In genomic region chr1:196639291-196639690, GRCh38 we compare ENCODE assay signal across 7 cellular contexts. TPM values are rescaled to one million over a fixed set of nuclear protein-coding genes. Genes with fewer than 3 reads are reported as not detected.
"Had no signal": no experiment of that assay in that cellular context is flagged by ENCODE, and none has a peak within 500 bp of the region (broad histone marks: within the 10 kb centered on the region; RNA-seq: fewer than 3 reads in every experiment).

No MANE protein-coding gene starts in this region.

RNA-seq across cellular contexts. Expression of gene CFH, which starts 12.6 kb away (rescaled TPM):
- total RNA-seq: neural crest cell, progenitor cell of endocrine pancreas had no signal
- polyA plus RNA-seq: naive thymus-derived CD4-positive, alpha-beta T cell; neural cell had no signal

RNA-seq across cellular contexts. Expression of gene KCNT2, which starts 31.1 kb away (rescaled TPM):
- total RNA-seq: naive thymus-derived CD4-positive, alpha-beta T cell; naive thymus-derived CD8-positive, alpha-beta T cell; natural killer cell; natural killer cell treated with Interleukin-12 subunit alpha and Interleukin-12 subunit beta and Interleukin-15 and Interleukin-18, amount 100 ng/mL, for 72 hours had no signal
- polyA plus RNA-seq: naive thymus-derived CD4-positive, alpha-beta T cell; naive thymus-derived CD8-positive, alpha-beta T cell had no signal
